In the genomic region with DNA sequence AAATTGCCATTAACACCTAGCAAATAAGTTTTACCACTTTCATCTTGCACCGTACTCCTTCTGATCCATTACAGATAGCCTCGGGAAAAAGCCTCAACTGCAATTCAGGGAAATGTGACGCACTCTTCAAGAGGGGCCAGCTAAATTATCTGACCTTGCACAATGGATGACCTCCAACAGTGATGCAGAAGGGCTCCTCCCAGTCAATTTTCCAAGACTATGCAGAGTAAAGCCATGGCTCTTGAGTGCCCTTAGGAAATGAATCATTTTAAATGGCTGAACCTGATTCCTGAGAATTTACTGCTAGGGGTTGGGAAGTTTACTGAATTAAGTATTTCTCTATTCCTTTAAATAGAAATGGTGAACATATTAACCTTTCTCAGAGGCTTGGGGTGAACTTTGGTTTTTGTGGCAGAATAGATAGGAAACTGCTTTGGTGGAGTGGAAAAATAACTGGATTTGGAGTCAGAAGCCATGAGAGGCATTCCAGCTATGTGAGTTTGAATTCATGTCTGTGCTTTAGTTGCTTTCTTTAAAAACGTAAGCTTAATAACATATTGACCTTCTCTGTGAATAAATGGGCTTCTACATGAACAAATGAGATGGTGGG, we compare ENCODE assay signal across 10 cellular contexts.
DNase-seq lines count a peak whose midpoint lies in the region; ATAC-seq and TF ChIP-seq lines count a peak whose summit lies in the region.
"Had no signal": no experiment of that assay in that cellular context is flagged by ENCODE, and none has a peak within 500 bp of the region (broad histone marks: within the 10 kb centered on the region; RNA-seq: fewer than 3 reads in every experiment).

No MANE protein-coding gene starts in this region.

- intact Hi-C loops in psoas muscle (cut with DNase I): no loop called here

- peak; percentile 71 to 89 (median 83) for ATAC-seq in psoas muscle

- H3K36me3 ChIP-seq in ACC112 (ENCODE audit: insufficient read depth, low read length) (peaks cover 4% of the 10 kb centered on the region; the same call in 1 of the 2 replicates), cardiac muscle cell (no peaks in the 10 kb centered on the region), psoas muscle (ENCODE audit: insufficient read depth in 1 of 2, low read depth in 1 of 2) (peaks cover 0 to 12% of the 10 kb centered on the region in 2 donors)

- no peak overlapping the region for H2AFZ ChIP-seq in ACC112 (ENCODE audit: low read length, unreplicated experiment)

- DNase-seq in cardiac muscle cell (ENCODE audit: low read depth in 1 of 2, low spot score in 1 of 2) (peak; percentile 38 to 82), psoas muscle (no peak), SIG-M5 treated with dmso at 0.1 percent for 504 hours (lab: John Stamatoyannopoulos, UW; ENCODE audit: unreplicated experiment) (no peak), SK-N-DZ (ENCODE audit: low spot score) (no peak)
- DNase-seq in effector CD8-positive, alpha-beta T cell (lab: John Stamatoyannopoulos, UW): no peak
- no peak for DNase-seq in activated CD4-positive, alpha-beta T cell treated with anti-CD3 and anti-CD28 coated beads for 4 hours
- DNase-seq: AML-193, NCI-H1417 treated with DMSO at 0.1 percent for 48 hours had no signal

- H3K4me3 ChIP-seq in ACC112 (ENCODE audit: low read depth, low read length) (peak overlapping the region; percentile 32), cardiac muscle cell (no peak overlapping the region), psoas muscle (no peak overlapping the region)

- peak overlapping the region; percentile 94 for H3K27ac ChIP-seq in ACC112 (ENCODE audit: low read depth, low read length)
- H3K27ac ChIP-seq in VCaP: peak overlapping the region; percentile 75
- H3K27ac ChIP-seq in cardiac muscle cell: no peak overlapping the region
- peak overlapping the region; percentile 52 for H3K27ac ChIP-seq in psoas muscle

- no peaks in the 10 kb centered on the region for H3K79me2 ChIP-seq in ACC112 (ENCODE audit: control insufficient read depth, insufficient read depth, low read length, unreplicated experiment)

- H3K27me3 ChIP-seq in ACC112 (ENCODE audit: insufficient read depth, low read length) (no peaks in the 10 kb centered on the region), cardiac muscle cell (no peaks in the 10 kb centered on the region), psoas muscle (ENCODE audit: insufficient read depth in 3 of 3, low read length in 2 of 3) (no peaks in the 10 kb centered on the region)

- 32 to 50% (median 43%) methylated on average over 4 of the region's 4 CpGs for WGBS in psoas muscle, 3 donors

- TF ChIP-seq CTCF in VCaP (conservative IDR thresholded peaks at IDR 0.05): no peak
- TF ChIP-seq CTCF in cardiac muscle cell (IDR thresholded peaks at IDR 0.05; ENCODE audit: low read depth, low read length): no peak
- no peak for TF ChIP-seq CTCF in psoas muscle (IDR thresholded peaks at IDR 0.05)

- H3K4me1 ChIP-seq in ACC112 (ENCODE audit: control insufficient read depth, insufficient read depth, low read length, unreplicated experiment) (peaks cover 40% of the 10 kb centered on the region), cardiac muscle cell (ENCODE audit: low read depth) (peaks cover 30% of the 10 kb centered on the region), psoas muscle (peaks cover 28% of the 10 kb centered on the region)

- no peaks in the 10 kb centered on the region for H3K9me3 ChIP-seq in cardiac muscle cell (ENCODE audit: low read depth)
- H3K9me3 ChIP-seq in psoas muscle: no peaks in the 10 kb centered on the region

Comparison
In these comparisons a context has a peak if more than half of its experiments do, and no peak if none do; other contexts are left out.
1. DNase-seq: peak in cardiac muscle cell (2 of 2); none in psoas muscle (0 of 2), effector CD8-positive, alpha-beta T cell (single experiment), SIG-M5 treated with dmso at 0.1 percent for 504 hours (single experiment), SK-N-DZ (single experiment) and activated CD4-positive, alpha-beta T cell treated with anti-CD3 and anti-CD28 coated beads for 4 hours (0 of 2).